ENCODE assay signal across 2 cellular contexts in genomic region chr1:40595623-40596022, GRCh38.
TF ChIP-seq lines count a peak whose summit lies in the region.

No MANE protein-coding gene starts in this region.

TF ChIP-seq in IMR-90, 13 proteins besides CTCF, POLR2A, EP300 and RAD21:
- TF ChIP-seq RCOR1 (IDR thresholded peaks at IDR 0.05; ENCODE audit: insufficient replicate concordance, low read length) = no peak
- TF ChIP-seq NFE2L2 (IDR thresholded peaks at IDR 0.05; ENCODE audit: low read depth, low read length) = no peak
- TF ChIP-seq RFX5 (IDR thresholded peaks at IDR 0.05; ENCODE audit: low read depth, low read length) = no peak
- TF ChIP-seq CEBPB (IDR thresholded peaks at IDR 0.05; ENCODE audit: low read depth, low read length) = no peak
- no peak for TF ChIP-seq BHLHE40 (IDR thresholded peaks at IDR 0.05; ENCODE audit: low read depth, low read length)
- no peak for TF ChIP-seq SMC3 (IDR thresholded peaks at IDR 0.05; ENCODE audit: low read depth, low read length)
- no peak for TF ChIP-seq MAZ (IDR thresholded peaks at IDR 0.05; ENCODE audit: borderline replicate concordance, low read depth, low read length)
- TF ChIP-seq MAFK (IDR thresholded peaks at IDR 0.05; ENCODE audit: low read depth, low read length) = no peak
- TF ChIP-seq CHD1 (IDR thresholded peaks at IDR 0.05; ENCODE audit: low read depth, low read length) = no peak
- TF ChIP-seq ELK1 (IDR thresholded peaks at IDR 0.05; ENCODE audit: borderline replicate concordance, low read depth, low read length) = no peak
- TF ChIP-seq FOS (IDR thresholded peaks at IDR 0.05; ENCODE audit: low read depth, low read length) = no peak

TF ChIP-seq in K562, 482 proteins besides CTCF, POLR2A, EP300 and RAD21:
- no peak for TF ChIP-seq DNMT1 (IDR thresholded peaks at IDR 0.05)
- TF ChIP-seq FOXA1 (IDR thresholded peaks at IDR 0.05; ENCODE audit: borderline replicate concordance) = no peak
- TF ChIP-seq BRF2 (IDR thresholded peaks at IDR 0.05; ENCODE audit: borderline replicate concordance, insufficient read depth, insufficient read length) = no peak
- no peak for TF ChIP-seq NCOA6 (IDR thresholded peaks at IDR 0.05)
- TF ChIP-seq TRIM25 (IDR thresholded peaks at IDR 0.05; ENCODE audit: borderline replicate concordance) = no peak
- TF ChIP-seq POLR2AphosphoS5 (IDR thresholded peaks at IDR 0.05; ENCODE audit: control insufficient read depth, insufficient read depth, low read depth, low read length) = no peak
- no peak for TF ChIP-seq ZC3H4 (CRISPR knock-in tag; IDR thresholded peaks at IDR 0.05; ENCODE audit: borderline replicate concordance)
- TF ChIP-seq TSC22D4 (tag; IDR thresholded peaks at IDR 0.05) = no peak
